8 cellular contexts compared by ENCODE assay signal in genomic region chr4:145619639-145619996, GRCh38. TPM values are rescaled to one million over a fixed set of nuclear protein-coding genes. Genes with fewer than 3 reads are reported as not detected.
DNase-seq lines count a peak whose midpoint lies in the region; ATAC-seq lines count a peak whose summit lies in the region.

No MANE protein-coding gene starts in this region.

- H3K4me2 ChIP-seq in BLaER1 = peak overlapping the region; percentile 71

- peak overlapping the region; percentile 98 for H3K27ac ChIP-seq in BLaER1
- H3K27ac ChIP-seq in caudate nucleus (ENCODE audit: low read depth, low read length) = peak overlapping the region; percentile 84

- 0 out of 2 replicates have a peak, but pooled peaks cover 1% of the 10 kb centered on the region for H3K36me3 ChIP-seq in BLaER1

- peaks cover 30% of the 10 kb centered on the region for H3K4me1 ChIP-seq in BLaER1

- DNase-seq in SW480 (ENCODE audit: low spot score) = peak; percentile 70
- DNase-seq in caudate nucleus (lab: John Stamatoyannopoulos, UW) = peak in 13 of 61 donors; percentile 4 to 74 (median 38)
- peak; percentile 88 for DNase-seq in left lobe of liver (ENCODE audit: low spot score)
- DNase-seq in stimulated activated CD4-positive, alpha-beta T cell treated with anti-CD3 and anti-CD28 coated beads, Interleukin-4, amount 100 ng/mL, for 24 hours = peak; percentile 64
- no peak for DNase-seq in NAMALWA (ENCODE audit: low spot score)

- H4K20me1 ChIP-seq in BLaER1 = no peaks in the 10 kb centered on the region

- H3K9me3 ChIP-seq in BLaER1 = peaks cover 10% of the 10 kb centered on the region

- H3K9ac ChIP-seq in BLaER1 = peak overlapping the region; percentile 96

- peak overlapping the region; percentile 83 for H3K4me3 ChIP-seq in BLaER1

- H3K27me3 ChIP-seq in BLaER1 = no peaks in the 10 kb centered on the region

- peak; percentile 41 for ATAC-seq in GM19328 (IDR thresholded peaks at IDR 0.05; ENCODE audit: unreplicated experiment)
- peak; percentile 40 for ATAC-seq in HG03439 (IDR thresholded peaks at IDR 0.05; ENCODE audit: unreplicated experiment)
- peak; percentile 82 for ATAC-seq in left lobe of liver

RNA-seq across cellular contexts. Expression of gene MMAA, which starts 0.4 kb away (rescaled TPM):
- 20.7 TPM for total RNA-seq in left lobe of liver
